ENCODE assay signal across 19 cellular contexts in genomic region chr21:41846033-41846317, GRCh38. TPM values are rescaled to one million over a fixed set of nuclear protein-coding genes. Genes with fewer than 3 reads are reported as not detected.
DNase-seq lines count a peak whose midpoint lies in the region; ATAC-seq and TF ChIP-seq lines count a peak whose summit lies in the region.
"Had no signal": no experiment of that assay in that cellular context is flagged by ENCODE, and none has a peak within 500 bp of the region (broad histone marks: within the 10 kb centered on the region; RNA-seq: fewer than 3 reads in every experiment).

No MANE protein-coding gene starts in this region.

- 87 to 90% (median 88%) methylated on average over 6 of the region's 6 CpGs for WGBS in spleen, 5 donors
- WGBS in heart left ventricle, 4 donors, result 84 to 92% (median 88%) methylated on average over 6 of the region's 6 CpGs

- intact Hi-C loops in spleen (cut with DNase I; ENCODE audit: low total_unique reads), result no loop called here
- intact Hi-C loops in heart left ventricle (cut with DNase I), result no loop called here

- no peak overlapping the region for H3K4me3 Mint-ChIP-seq in GM23338
- H3K4me3 Mint-ChIP-seq in nephron progenitor cell, result no peak overlapping the region
- H3K4me3 Mint-ChIP-seq: CD8-positive, alpha-beta memory T cell had no signal

- H3K27ac ChIP-seq in GM23338 (ENCODE audit: low read depth), result peak overlapping the region; percentile 50; the same call in 1 of the 2 replicates
- H3K27ac ChIP-seq in RWPE1, result peak overlapping the region; percentile 41
- H3K27ac ChIP-seq in spleen, result no peak overlapping the region
- no peak overlapping the region for H3K27ac ChIP-seq in caudate nucleus (ENCODE audit: low read depth, low read length)
- no peak overlapping the region for H3K27ac ChIP-seq in heart left ventricle
- H3K27ac ChIP-seq: PC-9 had no signal

- ATAC-seq in GM23338 (no peak), heart left ventricle (no peak)

- CTCF ChIA-PET in RWPE1 (lab: Yijun Ruan, JAX), result no interaction called here

- no peaks in the 10 kb centered on the region; the same call in 1 of the 2 replicates for H3F3A ChIP-seq in GM23338 (replicated peaks; ENCODE audit: low read depth)

- H3K36me3 Mint-ChIP-seq in GM23338 (ENCODE audit: low read depth) (peaks cover 34% of the 10 kb centered on the region), nephron progenitor cell (ENCODE audit: low read depth) (peaks cover 43% of the 10 kb centered on the region)

- H3K4me3 ChIP-seq in GM23338 (no peak overlapping the region), spleen (no peak overlapping the region), heart left ventricle (no peak overlapping the region)
- H3K4me3 ChIP-seq: PC-9 had no signal

- H3K27me3 ChIP-seq in GM23338 (ENCODE audit: insufficient read depth) (no peaks in the 10 kb centered on the region), spleen (replicated peaks in 1 of 7) (no peaks in the 10 kb centered on the region), heart left ventricle (no peaks in the 10 kb centered on the region)

- H3K4me1 ChIP-seq in GM23338 (ENCODE audit: insufficient read depth) (no peaks in the 10 kb centered on the region), spleen (no peaks in the 10 kb centered on the region), heart left ventricle (no peaks in the 10 kb centered on the region)

- DNase-seq in GM23338 (ENCODE audit: low spot score) (no peak), RWPE1 (ENCODE audit: low spot score) (no peak), nephron progenitor cell (no peak), spleen (peak; percentile 22), T-helper 1 cell (no peak), caudate nucleus (lab: John Stamatoyannopoulos, UW) (no peak), heart left ventricle (no peak)
- DNase-seq: Calu3; CD8-positive, alpha-beta memory T cell; DMS153; GOT3; Karpas-422; MV-4-11; NCI-H1694 treated with DMSO at 0.1 percent for 48 hours; NCI-H446; NCI-H526 treated with DMSO at 0.1 percent for 48 hours; PC-9; RPMI8226 had no signal

- H3K9me3 Mint-ChIP-seq in GM23338 (peaks cover 8% of the 10 kb centered on the region), nephron progenitor cell (peaks cover 20% of the 10 kb centered on the region)

- H4K20me1 ChIP-seq in GM23338 (replicated peaks; ENCODE audit: insufficient read depth), result 0 out of 2 replicates have a peak, but pooled peaks cover 2% of the 10 kb centered on the region

- H3K36me3 ChIP-seq in GM23338 (ENCODE audit: insufficient read depth) (peaks cover 2% of the 10 kb centered on the region; the same call in 1 of the 2 replicates), spleen (peaks cover 0 to 66% (median 4%) of the 10 kb centered on the region in 6 donors), heart left ventricle (peaks cover 0 to 11% (median 0%) of the 10 kb centered on the region in 9 donors)

- TF ChIP-seq CTCF in GM23338 (conservative IDR thresholded peaks at IDR 0.05; ENCODE audit: low read depth in 2 of 2) (no peak), RWPE1 (conservative IDR thresholded peaks at IDR 0.05; ENCODE audit: low read depth) (no peak), nephron progenitor cell (IDR thresholded peaks at IDR 0.05) (no peak), spleen (IDR thresholded peaks at IDR 0.05 in 8 of 11, conservative IDR thresholded peaks at IDR 0.05 in 3 of 11) (no peak), heart left ventricle (IDR thresholded peaks at IDR 0.05) (no peak)

- POLR2A ChIA-PET in RWPE1 (lab: Yijun Ruan, JAX; ENCODE audit: low non-redundant PET), result no interaction called here

- H3K79me2 ChIP-seq in GM23338 (replicated peaks; ENCODE audit: insufficient read depth), result no peaks in the 10 kb centered on the region

- H3K4me1 Mint-ChIP-seq in GM23338 (peaks cover 4% of the 10 kb centered on the region; the same call in 2 of the 3 replicates), nephron progenitor cell (peaks cover 30% of the 10 kb centered on the region)

- H2AFZ ChIP-seq in GM23338, result no peak overlapping the region
- H2AFZ ChIP-seq: PC-9 had no signal

- peaks cover 16% of the 10 kb centered on the region for H3K27me3 Mint-ChIP-seq in GM23338 (ENCODE audit: insufficient read depth, low read depth, poor library complexity)
- H3K27me3 Mint-ChIP-seq in nephron progenitor cell (ENCODE audit: low read depth, poor library complexity), result no peaks in the 10 kb centered on the region
- H3K27me3 Mint-ChIP-seq: IgD-negative memory B cell had no signal

- H3K27ac Mint-ChIP-seq in GM23338 (no peak overlapping the region), nephron progenitor cell (peak overlapping the region; percentile 77)
- H3K27ac Mint-ChIP-seq: IgD-negative memory B cell had no signal

- no peaks in the 10 kb centered on the region for H3K9me2 ChIP-seq in GM23338 (ENCODE audit: insufficient read depth)

- TF ChIP-seq POLR2A in spleen (IDR thresholded peaks at IDR 0.05) (no peak), heart left ventricle (IDR thresholded peaks at IDR 0.05) (no peak)

- H3K9me3 ChIP-seq in spleen (peaks cover 0 to 9% (median 8%) of the 10 kb centered on the region in 8 donors), heart left ventricle (peaks cover 0 to 10% (median 3%) of the 10 kb centered on the region in 12 donors)

- no peak overlapping the region for H3K4me2 ChIP-seq in GM23338
- H3K4me2 ChIP-seq: PC-9 had no signal

TF ChIP-seq in GM23338, 12 proteins besides CTCF, POLR2A, EP300 and RAD21 (continues in another document):
- no peak for TF ChIP-seq JUNB (IDR thresholded peaks at IDR 0.05; ENCODE audit: unreplicated experiment)
- no peak for TF ChIP-seq POLR2AphosphoS5 (IDR thresholded peaks at IDR 0.05; ENCODE audit: low read depth)
- no peak for TF ChIP-seq ETS1 (IDR thresholded peaks at IDR 0.05)
- TF ChIP-seq STAT1 (IDR thresholded peaks at IDR 0.05; ENCODE audit: unreplicated experiment), result no peak
- TF ChIP-seq NANOG (IDR thresholded peaks at IDR 0.05; ENCODE audit: borderline replicate concordance), result no peak
- no peak for TF ChIP-seq EZH2 (IDR thresholded peaks at IDR 0.05; ENCODE audit: low read depth, unreplicated experiment)
- no peak for TF ChIP-seq CREB1 (CRISPR knock-in tag; IDR thresholded peaks at IDR 0.05; ENCODE audit: low read depth)
- no peak for TF ChIP-seq ZNF114 (CRISPR knock-in tag; IDR thresholded peaks at IDR 0.05)
- no peak for TF ChIP-seq REST (IDR thresholded peaks at IDR 0.05; ENCODE audit: unreplicated experiment)
- TF ChIP-seq ZNF331 (CRISPR knock-in tag; IDR thresholded peaks at IDR 0.05; ENCODE audit: low read depth), result no peak

RNA-seq across cellular contexts. Expression of gene PRDM15, which starts 33.2 kb away (rescaled TPM):
- 8.2 and 10.6 TPM in 2 replicates for total RNA-seq in GM23338 (2014; rRNA removed; shearing (Covaris generic))
- polyA plus RNA-seq in GM23338 (2016; fragmentation: Nextera tagmentation; extraction: Ambion mirVana) (3.0 and 3.1 TPM in 2 replicates), spleen (1 to 10 TPM; 4.4 to 6.5 (median 6.0) TPM), heart left ventricle (1 to 10 TPM; 2.2 to 2.3 TPM)
- total RNA-seq in spleen (10 to 100 TPM in 6 of 7 donors, 1 to 10 TPM in 1; 8.4 to 18.0 (median 12.2) TPM), heart left ventricle (1 to 10 TPM; 2.1 to 6.3 (median 2.9) TPM)

Comparison
In these comparisons a context has a peak if more than half of its experiments do, and no peak if none do; other contexts are left out.
1. H3K27ac ChIP-seq: peak in GM23338 (single experiment) and RWPE1 (single experiment); none in spleen (0 of 8), caudate nucleus (single experiment) and heart left ventricle (0 of 12).